ENCODE assay signal across 18 cellular contexts in genomic region chr1:86696522-86696921, GRCh38.
"Had no signal": no experiment of that assay in that cellular context is flagged by ENCODE, and none has a peak within 500 bp of the region (broad histone marks: within the 10 kb centered on the region; RNA-seq: fewer than 3 reads in every experiment).

No MANE protein-coding gene starts in this region.

- H3K4me1 ChIP-seq: colonic mucosa, left ventricle myocardium inferior, prostate gland, suprapubic skin had no signal

- ATAC-seq: activated CD4-positive, CD25-positive, alpha-beta regulatory T cell treated with anti-CD3 and anti-CD28 coated beads, Interleukin-2, amount 50 U/mL, for 24 hours; sciatic nerve; stimulated activated naive CD8-positive, alpha-beta T cell treated with anti-CD3 and anti-CD28 coated beads, Interleukin-15, Interleukin-2, amounts not matched to agents 100 U/mL and 50 U/mL, for 24 hours; T-helper 17 cell had no signal

- H3K4me3 ChIP-seq: colonic mucosa, left ventricle myocardium inferior, prostate gland, suprapubic skin had no signal

- H3K9me3 ChIP-seq: colonic mucosa, left ventricle myocardium inferior, prostate gland, suprapubic skin had no signal

- H3K27me3 ChIP-seq: colonic mucosa, suprapubic skin had no signal

- H3K27ac ChIP-seq: colonic mucosa, left ventricle myocardium inferior, prostate gland, suprapubic skin had no signal

- DNase-seq: activated CD4-positive, alpha-beta T cell treated with anti-CD3 and anti-CD28 coated beads, Interleukin-2, amount 50 U/mL, for 4 hours; activated effector memory CD4-positive, alpha-beta T cell treated with Interleukin-2 at 50 U/mL for 16 hours; activated T-cell treated with anti-CD3 and anti-CD28 coated beads, Interleukin-2, amount 50 U/mL, for 1 hour; amygdala; colonic mucosa; effector CD8-positive, alpha-beta T cell; head of caudate nucleus; islet precursor cell; left ventricle myocardium inferior; mesendoderm; occipital lobe; stimulated activated CD4-positive, alpha-beta T cell treated with anti-CD3 and anti-CD28 coated beads, Interleukin-2, amount 100 ng/mL, for 48 hours; stimulated activated naive CD8-positive, alpha-beta T cell treated with anti-CD3 and anti-CD28 coated beads, Interleukin-15, Interleukin-2, amounts not matched to agents 100 U/mL and 50 U/mL, for 24 hours; T-helper 17 cell had no signal

- H3K36me3 ChIP-seq: colonic mucosa, left ventricle myocardium inferior, prostate gland, suprapubic skin had no signal
